ENCODE assay signal across 17 cellular contexts in genomic region chr5:168464214-168464613, GRCh38.
"Had no signal": no experiment of that assay in that cellular context is flagged by ENCODE, and none has a peak within 500 bp of the region (broad histone marks: within the 10 kb centered on the region; RNA-seq: fewer than 3 reads in every experiment).

No MANE protein-coding gene starts in this region.

- H3K36me3 Mint-ChIP-seq: immature natural killer cell, naive B cell had no signal

- H3K27ac ChIP-seq: ascending aorta, lower lobe of right lung, neutrophil, right atrium auricular region, skin epidermis, vagina had no signal

- H3K4me1 ChIP-seq: ascending aorta, lower lobe of right lung, right atrium auricular region, vagina had no signal

- H3K27me3 ChIP-seq: ascending aorta, neutrophil, right atrium auricular region, vagina had no signal

- H3K27ac Mint-ChIP-seq: endodermal cell, immature natural killer cell, naive B cell had no signal

- H3K4me3 ChIP-seq: ascending aorta, lower lobe of right lung, right atrium auricular region, skin epidermis, vagina had no signal

- H3K4me1 Mint-ChIP-seq: endodermal cell, immature natural killer cell had no signal

- H3K36me3 ChIP-seq: ascending aorta, neutrophil, right atrium auricular region, vagina had no signal

- H3K9me3 ChIP-seq: ascending aorta, lower lobe of right lung, neutrophil, right atrium auricular region, vagina had no signal

- ATAC-seq: activated CD4-positive, CD25-positive, alpha-beta regulatory T cell treated with anti-CD3 and anti-CD28 coated beads, Interleukin-2, amount 50 U/mL, for 24 hours; activated T-cell treated with anti-CD3 and anti-CD28 coated beads, Interleukin-2, amount 50 U/mL, for 4 hours; left cardiac atrium; lower lobe of right lung had no signal

- H3K4me3 Mint-ChIP-seq: activated T-cell treated with anti-CD3 and anti-CD28 coated beads, Interleukin-2, amount 50 U/mL, for 4 hours; endodermal cell; immature natural killer cell; naive B cell had no signal

- H3K9me3 Mint-ChIP-seq: activated T-cell treated with anti-CD3 and anti-CD28 coated beads, Interleukin-2, amount 50 U/mL, for 4 hours; endodermal cell; immature natural killer cell; naive B cell had no signal

- DNase-seq: activated gamma-delta T cell treated with Interleukin-2 at 50 U/mL for 16 hours; activated T-cell treated with anti-CD3 and anti-CD28 coated beads, Interleukin-2, amount 50 U/mL, for 4 hours; endodermal cell; erythroblast; glutamatergic neuron; immature natural killer cell; left cardiac atrium; lower lobe of right lung; midbrain; naive B cell had no signal

- FAIRE-seq: TTC549 had no signal
